8 cellular contexts compared by ENCODE assay signal in the genomic region with DNA sequence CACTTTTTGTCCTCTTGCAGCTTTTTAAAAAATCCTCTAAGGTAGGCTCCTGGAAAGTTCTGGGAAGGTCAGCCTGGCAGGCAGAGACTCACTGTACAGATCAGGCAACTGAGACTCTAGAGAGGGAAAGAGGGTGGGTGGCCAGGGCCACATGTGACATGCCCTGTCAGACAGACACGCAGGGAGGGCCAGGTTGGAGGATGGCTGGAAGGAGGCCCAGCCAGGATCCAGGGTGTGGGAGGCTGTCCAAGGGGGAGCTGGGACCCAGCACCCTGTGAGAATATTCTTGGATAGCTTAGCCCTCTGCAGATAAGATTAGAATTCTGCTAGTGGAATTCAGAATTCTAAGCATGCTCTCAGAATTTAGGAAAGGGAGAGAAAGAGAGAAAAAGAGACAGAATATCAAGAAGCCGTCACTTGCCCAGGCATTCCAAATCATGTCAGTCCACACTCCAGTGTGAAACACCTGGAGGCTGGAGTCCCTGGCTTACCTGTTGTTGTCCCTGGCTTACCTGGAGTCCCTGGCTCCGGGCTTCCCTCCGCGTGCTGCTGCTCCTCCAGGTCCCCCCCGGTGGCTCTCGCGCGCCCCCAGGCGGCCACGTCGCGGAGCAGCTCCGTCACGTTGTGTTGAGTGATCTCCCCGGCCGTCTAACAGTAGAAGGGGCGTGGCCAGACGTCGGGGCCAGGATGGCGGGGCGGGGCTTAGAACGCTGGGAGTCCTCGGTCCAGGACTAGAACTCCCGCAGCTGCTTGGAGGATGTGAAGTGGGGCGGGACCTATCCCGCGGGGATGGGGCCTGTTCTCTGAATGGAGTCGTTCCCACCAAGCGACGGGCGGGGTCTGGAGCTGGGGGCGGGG. TPM values are rescaled to one million over a fixed set of nuclear protein-coding genes. Genes with fewer than 3 reads are reported as not detected.
A peak's percentile ranks its signal among the peaks of the same experiment; 100 is the strongest.
DNase-seq lines count a peak whose midpoint lies in the region; ATAC-seq, FAIRE-seq and TF ChIP-seq lines count a peak whose summit lies in the region.

No MANE protein-coding gene starts in this region.

- FAIRE-seq in bronchial epithelial cell (lab: Jason Lieb, UNC): no peak

- H3K27ac ChIP-seq in DOHH2 (ENCODE audit: low read depth, low read length): no peak overlapping the region

- TF ChIP-seq CTCF in DOHH2 (IDR thresholded peaks at IDR 0.05; ENCODE audit: low read depth, low read length, poor library complexity, severe bottlenecking): peak; percentile 96
- TF ChIP-seq CTCF in bronchial epithelial cell (IDR thresholded peaks at IDR 0.05; ENCODE audit: insufficient read depth, low read length, severe bottlenecking): peak; percentile 94
- TF ChIP-seq CTCF in kidney epithelial cell (IDR thresholded peaks at IDR 0.05; ENCODE audit: insufficient read depth, low read length, poor library complexity, severe bottlenecking): peak; percentile 96

- DNase-seq in NCI-H460 (ENCODE audit: extremely low read depth, low read depth) (peak; percentile 84), bronchial epithelial cell (ENCODE audit: low read depth) (peak; percentile 69), kidney epithelial cell (ENCODE audit: low read depth) (no peak)
- DNase-seq in stimulated activated CD4-positive, alpha-beta T cell treated with anti-CD3 and anti-CD28 coated beads, Interleukin-2, amount 100 ng/mL, for 48 hours: peak; percentile 88 to 90

- no peaks in the 10 kb centered on the region for H3K9me3 ChIP-seq in DOHH2 (ENCODE audit: control insufficient read depth, insufficient read depth, low read length)

- H4K20me1 ChIP-seq in DOHH2 (ENCODE audit: control insufficient read depth, insufficient read depth, low read depth, low read length): no peaks in the 10 kb centered on the region

- H3K36me3 ChIP-seq in DOHH2 (ENCODE audit: control insufficient read depth, low read length): no peaks in the 10 kb centered on the region
- no peaks in the 10 kb centered on the region for H3K36me3 ChIP-seq in bronchial epithelial cell (ENCODE audit: control insufficient read depth, insufficient read depth, low read length)
- no peaks in the 10 kb centered on the region for H3K36me3 ChIP-seq in kidney epithelial cell (ENCODE audit: control insufficient read depth, insufficient read depth, low read length)

- H3F3A ChIP-seq in DOHH2 (ENCODE audit: control insufficient read depth, insufficient read depth): no peaks in the 10 kb centered on the region

- peaks cover 3% of the 10 kb centered on the region; the same call in 1 of the 2 replicates for H3K4me1 ChIP-seq in DOHH2 (ENCODE audit: control insufficient read depth, low read length)

- H3K27me3 ChIP-seq in DOHH2 (ENCODE audit: control insufficient read depth, low read length): no peaks in the 10 kb centered on the region
- H3K27me3 ChIP-seq in bronchial epithelial cell (ENCODE audit: control insufficient read depth, insufficient read depth, low read length): no peaks in the 10 kb centered on the region
- H3K27me3 ChIP-seq in kidney epithelial cell (ENCODE audit: control insufficient read depth, insufficient read depth, low read length): peaks cover 51% of the 10 kb centered on the region

- H3K4me3 ChIP-seq in DOHH2 (ENCODE audit: low read length): no peak overlapping the region
- no peak overlapping the region for H3K4me3 ChIP-seq in bronchial epithelial cell (ENCODE audit: low read depth, low read length)
- H3K4me3 ChIP-seq in kidney epithelial cell (ENCODE audit: low read depth, low read length): no peak overlapping the region

- peak; percentile 56 for ATAC-seq in HG03175 (IDR thresholded peaks at IDR 0.05; ENCODE audit: unreplicated experiment)
- ATAC-seq in activated CD4-positive, CD25-positive, alpha-beta regulatory T cell treated with anti-CD3 and anti-CD28 coated beads, Interleukin-2, amount 50 U/mL, for 24 hours: peak; percentile 89 to 94
- ATAC-seq in GM18498 (IDR thresholded peaks at IDR 0.05; ENCODE audit: unreplicated experiment): no peak

- no peaks in the 10 kb centered on the region for H3K79me2 ChIP-seq in DOHH2 (ENCODE audit: control insufficient read depth, low read length)

- peak overlapping the region; percentile 19; the same call in 1 of the 2 replicates for H3K4me2 ChIP-seq in DOHH2 (ENCODE audit: low read length)

- no peaks in the 10 kb centered on the region for H3K9me2 ChIP-seq in DOHH2 (replicated peaks; ENCODE audit: control insufficient read depth, low read length)

RNA-seq across cellular contexts. Expression of a gene that starts 2.8 kb away (rescaled TPM):
- total RNA-seq in NCI-H460 (2014; rRNA removed; shearing (Covaris generic)): 1.2 and 4.5 TPM in 2 replicates
- polyA plus RNA-seq in NCI-H460 (2014; cell fraction: nucleus; rRNA removed): 4.6 and 30.9 TPM in 2 replicates
- total RNA-seq in bronchial epithelial cell (0.53 and 1.0 TPM in 2 replicates), kidney epithelial cell (2.7 and 4.7 TPM in 2 replicates)

RNA-seq across cellular contexts. Expression of a gene that starts 6.1 kb away (rescaled TPM):
- 7.8 and 8.9 TPM in 2 replicates for total RNA-seq in NCI-H460 (2014; rRNA removed; shearing (Covaris generic))
- 15.7 and 17.5 TPM in 2 replicates for polyA plus RNA-seq in NCI-H460 (2014; cell fraction: nucleus; rRNA removed)
- total RNA-seq in bronchial epithelial cell (0.53 and 0.77 TPM in 2 replicates), kidney epithelial cell (0.21 and 1.3 TPM in 2 replicates)

RNA-seq across cellular contexts. Expression of a gene that starts 11.4 kb away (rescaled TPM):
- total RNA-seq in NCI-H460 (2014; rRNA removed; shearing (Covaris generic)): 18.6 and 25.1 TPM in 2 replicates
- 10.7 and 27.3 TPM in 2 replicates for polyA plus RNA-seq in NCI-H460 (2014; cell fraction: nucleus; rRNA removed)
- 65.0 and 151 TPM in 2 replicates for total RNA-seq in bronchial epithelial cell
- total RNA-seq in kidney epithelial cell: 5.8 and 7.1 TPM in 2 replicates

RNA-seq across cellular contexts. Expression of a gene that starts 19.7 kb away (rescaled TPM):
- 0.20 and 0.30 TPM in 2 replicates for total RNA-seq in NCI-H460 (2014; rRNA removed; shearing (Covaris generic))
- polyA plus RNA-seq in NCI-H460 (2014; cell fraction: nucleus; rRNA removed): 0.07 TPM in 1 of 2 replicates, not detected in the other
- total RNA-seq in bronchial epithelial cell (0.13 and 0.26 TPM in 2 replicates), kidney epithelial cell (0.17 TPM in 1 of 2 replicates, not detected in the other)

RNA-seq across cellular contexts. Expression of a gene that starts 42.9 kb away (rescaled TPM):
- 22.2 and 25.0 TPM in 2 replicates for total RNA-seq in NCI-H460 (2014; rRNA removed; shearing (Covaris generic))
- 156 and 158 TPM in 2 replicates for polyA plus RNA-seq in NCI-H460 (2014; cell fraction: nucleus; rRNA removed)
- 22.9 and 25.6 TPM in 2 replicates for total RNA-seq in bronchial epithelial cell
- total RNA-seq in kidney epithelial cell: 62.9 and 94.8 TPM in 2 replicates
